In genomic region chr5:144896473-144896872, GRCh38 we compare ENCODE assay signal across 8 cellular contexts.
"Had no signal": no experiment of that assay in that cellular context is flagged by ENCODE, and none has a peak within 500 bp of the region (broad histone marks: within the 10 kb centered on the region; RNA-seq: fewer than 3 reads in every experiment).

No MANE protein-coding gene starts in this region.

- FAIRE-seq: G401.6, GM12878, GM12891, GM12892, GM18507, GM19239 had no signal

- DNase-seq: GDM1, GF-D8 had no signal

- ATAC-seq: GM12878 had no signal

- H3K4me3 ChIP-seq: GM12878 had no signal
